ENCODE assay signal across 20 cellular contexts in the genomic region with DNA sequence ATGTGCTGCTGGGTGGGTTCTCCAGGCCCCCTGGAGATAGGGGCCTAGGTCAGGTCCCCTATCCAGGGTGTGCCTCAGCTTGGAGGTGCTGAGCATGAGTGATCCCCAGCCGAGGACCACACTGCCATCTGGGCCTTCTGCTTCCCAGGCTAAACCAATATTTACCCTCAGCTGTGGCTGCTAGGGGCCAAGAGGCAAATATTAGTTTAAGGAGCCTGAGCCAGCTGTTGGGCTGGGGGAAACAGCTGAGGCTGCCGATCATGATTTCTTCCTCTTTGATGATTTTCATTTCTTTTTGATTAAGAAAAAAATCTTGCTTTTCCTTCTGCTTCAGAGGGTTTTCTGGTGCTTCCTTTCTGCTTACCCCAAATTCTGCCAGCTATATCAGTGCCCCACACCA.
DNase-seq lines count a peak whose midpoint lies in the region; ATAC-seq and TF ChIP-seq lines count a peak whose summit lies in the region.
"Had no signal": no experiment of that assay in that cellular context is flagged by ENCODE, and none has a peak within 500 bp of the region (broad histone marks: within the 10 kb centered on the region; RNA-seq: fewer than 3 reads in every experiment).

No MANE protein-coding gene starts in this region.

- DNase-seq in HuH-7.5 (ENCODE audit: low spot score) (peak; percentile 83), NCI-H748 treated with DMSO at 0.1 percent for 48 hours (lab: John Stamatoyannopoulos, UW) (peak; percentile 48), mucosa of descending colon (peak in 1 of 3 donors; percentile 35), AML-193 (lab: John Stamatoyannopoulos, UW) (no peak)
- no peak for DNase-seq in activated CD8-positive, alpha-beta memory T cell treated with anti-CD3 and anti-CD28 coated beads for 24 hours
- DNase-seq: GDM1; immature natural killer cell; MM.1S; stimulated activated naive CD4-positive, alpha-beta T cell treated with Interleukin-2 at 50 U/mL for 16 hours; T-cell; upper lobe of right lung; WERI-Rb-1 had no signal

- H3K36me3 Mint-ChIP-seq in stimulated activated memory B cell treated with anti-CD40 and anti-IgM and Interleukin-4, amounts not matched to agents 10 μg/mL and 1 μg/mL and 100 μg/mL, for 72 hours = no peaks in the 10 kb centered on the region
- H3K36me3 Mint-ChIP-seq: immature natural killer cell, T-cell had no signal

- peaks cover 25% of the 10 kb centered on the region for H3K27me3 Mint-ChIP-seq in stimulated activated memory B cell treated with anti-CD40 and anti-IgM and Interleukin-4, amounts not matched to agents 10 μg/mL and 1 μg/mL and 100 μg/mL, for 72 hours

- H4K20me1 ChIP-seq in BLaER1 = no peaks in the 10 kb centered on the region

- H3K36me3 ChIP-seq in BLaER1 (no peaks in the 10 kb centered on the region), mucosa of descending colon (ENCODE audit: low read depth) (no peaks in the 10 kb centered on the region)
- H3K36me3 ChIP-seq: cardiac muscle cell, esophagus muscularis mucosa, upper lobe of right lung had no signal

- ATAC-seq in mucosa of descending colon (peak; percentile 57), HG03520 (IDR thresholded peaks at IDR 0.05; ENCODE audit: unreplicated experiment) (no peak)
- ATAC-seq in stimulated activated memory B cell treated with anti-CD40 and anti-IgM and Interleukin-4, amounts not matched to agents 10 μg/mL and 1 μg/mL and 100 μg/mL, for 72 hours = no peak
- ATAC-seq: GM12878, T-cell, upper lobe of right lung had no signal

- H3K27ac Mint-ChIP-seq in stimulated activated memory B cell treated with anti-CD40 and anti-IgM and Interleukin-4, amounts not matched to agents 10 μg/mL and 1 μg/mL and 100 μg/mL, for 72 hours = no peak overlapping the region
- H3K27ac Mint-ChIP-seq: activated T-helper 2 cell treated with anti-CD3 and anti-CD28 coated beads, Interferon-gamma antibody, Interleukin-2, Interleukin-4, amounts not matched to agents 10 μg/mL and 5 μg/mL and 100 μg/mL, durations not matched to agents 14 hours and 24 hours and 36 hours; immature natural killer cell; T-cell had no signal

- H3K4me3 ChIP-seq in BLaER1 = no peak overlapping the region
- no peak overlapping the region for H3K4me3 ChIP-seq in mucosa of descending colon
- H3K4me3 ChIP-seq: cardiac muscle cell, esophagus muscularis mucosa, GM12878, upper lobe of right lung had no signal

- no peak overlapping the region; the same call in 1 of the 2 replicates for H3K27ac ChIP-seq in BLaER1
- H3K27ac ChIP-seq: cardiac muscle cell, esophagus muscularis mucosa, upper lobe of right lung, WERI-Rb-1 had no signal

- no peak overlapping the region for H3K4me3 Mint-ChIP-seq in stimulated activated memory B cell treated with anti-CD40 and anti-IgM and Interleukin-4, amounts not matched to agents 10 μg/mL and 1 μg/mL and 100 μg/mL, for 72 hours
- H3K4me3 Mint-ChIP-seq: immature natural killer cell, neural crest cell, T-cell had no signal

- peak overlapping the region; percentile 47 for H3K4me2 ChIP-seq in BLaER1

- H3K4me1 ChIP-seq in BLaER1 (peaks cover 71% of the 10 kb centered on the region), mucosa of descending colon (ENCODE audit: low read depth) (peaks cover 17% of the 10 kb centered on the region)
- H3K4me1 ChIP-seq: esophagus muscularis mucosa, upper lobe of right lung had no signal

- no peaks in the 10 kb centered on the region for H3K9me3 ChIP-seq in BLaER1
- H3K9me3 ChIP-seq in mucosa of descending colon = no peaks in the 10 kb centered on the region
- H3K9me3 ChIP-seq: esophagus muscularis mucosa, upper lobe of right lung had no signal

- H3K9ac ChIP-seq in BLaER1 = no peak overlapping the region

- no peak for TF ChIP-seq CTCF in mucosa of descending colon (IDR thresholded peaks at IDR 0.05)

- intact Hi-C loops in mucosa of descending colon (cut with DNase I, micrococcal nuclease) = no loop called here

- H3K4me1 Mint-ChIP-seq in stimulated activated memory B cell treated with anti-CD40 and anti-IgM and Interleukin-4, amounts not matched to agents 10 μg/mL and 1 μg/mL and 100 μg/mL, for 72 hours = no peaks in the 10 kb centered on the region
- H3K4me1 Mint-ChIP-seq: immature natural killer cell, T-cell had no signal

- H3K27me3 ChIP-seq in BLaER1 = no peaks in the 10 kb centered on the region
- H3K27me3 ChIP-seq: cardiac muscle cell, upper lobe of right lung had no signal

- H3K9me3 Mint-ChIP-seq in stimulated activated memory B cell treated with anti-CD40 and anti-IgM and Interleukin-4, amounts not matched to agents 10 μg/mL and 1 μg/mL and 100 μg/mL, for 72 hours = no peaks in the 10 kb centered on the region
- H3K9me3 Mint-ChIP-seq: activated T-helper 2 cell treated with anti-CD3 and anti-CD28 coated beads, Interferon-gamma antibody, Interleukin-2, Interleukin-4, amounts not matched to agents 10 μg/mL and 5 μg/mL and 100 μg/mL, durations not matched to agents 14 hours and 24 hours and 36 hours; immature natural killer cell; neural crest cell; T-cell had no signal

Comparison
In these comparisons a context has a peak if more than half of its experiments do, and no peak if none do; other contexts are left out.
1. DNase-seq: peak in HuH-7.5 (single experiment) and NCI-H748 treated with DMSO at 0.1 percent for 48 hours (single experiment); none in AML-193 (0 of 2) and activated CD8-positive, alpha-beta memory T cell treated with anti-CD3 and anti-CD28 coated beads for 24 hours (single experiment).